In genomic region chr1:10472220-10473144, GRCh38 we compare ENCODE assay signal across 1 cellular context.
TF ChIP-seq lines count a peak whose summit lies in the region.

Gene DFFA (minus strand): TSS chr1:10472529. CDS start chr1:10472458, 71 bp downstream.

TF ChIP-seq in HepG2, 621 proteins besides CTCF, POLR2A, EP300 and RAD21 (continued from another document and continues in another):
- TF ChIP-seq ZNF574 (CRISPR knock-in tag; IDR thresholded peaks at IDR 0.05): peak; percentile 97
- TF ChIP-seq ZSCAN9 (CRISPR knock-in tag; IDR thresholded peaks at IDR 0.05; ENCODE audit: borderline replicate concordance): peak; percentile 36; the same call in 1 of the 2 replicates
- no peak for TF ChIP-seq TRIM22 (IDR thresholded peaks at IDR 0.05)
- TF ChIP-seq ZNF260 (CRISPR knock-in tag; IDR thresholded peaks at IDR 0.05; ENCODE audit: borderline replicate concordance, low read depth): no peak
- peak; percentile 97 for TF ChIP-seq ZBTB7A (CRISPR knock-in tag; IDR thresholded peaks at IDR 0.05)
- TF ChIP-seq ZNF232 (CRISPR knock-in tag; IDR thresholded peaks at IDR 0.05; ENCODE audit: borderline replicate concordance): no peak; the same call in 1 of the 2 replicates
- TF ChIP-seq TEAD3 (CRISPR knock-in tag; optimal IDR thresholded peaks at IDR 0.05; ENCODE audit: borderline replicate concordance): peak; percentile 87
- no peak for TF ChIP-seq PBX2 (CRISPR knock-in tag; IDR thresholded peaks at IDR 0.05)
- TF ChIP-seq ZHX1 (CRISPR knock-in tag; IDR thresholded peaks at IDR 0.05; ENCODE audit: low read depth): peak; percentile 30; the same call in 1 of the 2 replicates
- TF ChIP-seq NFE2 (CRISPR knock-in tag; IDR thresholded peaks at IDR 0.05): no peak
- TF ChIP-seq FOXP1 (IDR thresholded peaks at IDR 0.05): no peak
- TF ChIP-seq FOXP1 (CRISPR knock-in tag; IDR thresholded peaks at IDR 0.05): no peak
- TF ChIP-seq ATF2 (CRISPR knock-in tag; IDR thresholded peaks at IDR 0.05): peak; percentile 67; the same call in 1 of the 2 replicates
- no peak for TF ChIP-seq HOMEZ (CRISPR knock-in tag; IDR thresholded peaks at IDR 0.05; ENCODE audit: low read depth)
- TF ChIP-seq ZNF24 (IDR thresholded peaks at IDR 0.05): no peak
- TF ChIP-seq MAFF (IDR thresholded peaks at IDR 0.05; ENCODE audit: low read depth, low read length): no peak
- peak; percentile 57; the same call in 1 of the 2 replicates for TF ChIP-seq ZNF772 (CRISPR knock-in tag; IDR thresholded peaks at IDR 0.05)
- TF ChIP-seq ZBTB34 (CRISPR knock-in tag; IDR thresholded peaks at IDR 0.05): no peak
- TF ChIP-seq ZUFSP (CRISPR knock-in tag; IDR thresholded peaks at IDR 0.05; ENCODE audit: borderline replicate concordance): no peak
- TF ChIP-seq MTF2 (CRISPR knock-in tag; IDR thresholded peaks at IDR 0.05; ENCODE audit: borderline replicate concordance): peak; percentile 92; the same call in 1 of the 2 replicates
- TF ChIP-seq HMG20A (CRISPR knock-in tag; IDR thresholded peaks at IDR 0.05; ENCODE audit: borderline replicate concordance): no peak
- TF ChIP-seq ZNF770 (CRISPR knock-in tag; IDR thresholded peaks at IDR 0.05): peak; percentile 68
- no peak for TF ChIP-seq RFX1 (IDR thresholded peaks at IDR 0.05)
- TF ChIP-seq ZNF713 (CRISPR knock-in tag; IDR thresholded peaks at IDR 0.05): no peak
- peak; percentile 99 for TF ChIP-seq HCFC1 (IDR thresholded peaks at IDR 0.05; ENCODE audit: low read depth, low read length)
- TF ChIP-seq ZBTB43 (CRISPR knock-in tag; conservative IDR thresholded peaks at IDR 0.05): no peak; the same call in 1 of the 2 replicates
- peak; percentile 76 for TF ChIP-seq DRAP1 (CRISPR knock-in tag; IDR thresholded peaks at IDR 0.05)
- TF ChIP-seq CEBPZ (IDR thresholded peaks at IDR 0.05; ENCODE audit: low read length): no peak
- TF ChIP-seq MAX (IDR thresholded peaks at IDR 0.05): peak; percentile 97
- no peak for TF ChIP-seq PCBP2 (optimal IDR thresholded peaks at IDR 0.05; ENCODE audit: low read depth, low read length, poor library complexity, severe bottlenecking)
- peak; percentile 60; the same call in 1 of the 2 replicates for TF ChIP-seq SIN3B (IDR thresholded peaks at IDR 0.05; ENCODE audit: low read length)
- no peak for TF ChIP-seq U2AF1 (optimal IDR thresholded peaks at IDR 0.05; ENCODE audit: low read depth, low read length)
- no peak for TF ChIP-seq ZNF773 (CRISPR knock-in tag; IDR thresholded peaks at IDR 0.05; ENCODE audit: borderline replicate concordance)
